8 cellular contexts compared by ENCODE assay signal in the genomic region with DNA sequence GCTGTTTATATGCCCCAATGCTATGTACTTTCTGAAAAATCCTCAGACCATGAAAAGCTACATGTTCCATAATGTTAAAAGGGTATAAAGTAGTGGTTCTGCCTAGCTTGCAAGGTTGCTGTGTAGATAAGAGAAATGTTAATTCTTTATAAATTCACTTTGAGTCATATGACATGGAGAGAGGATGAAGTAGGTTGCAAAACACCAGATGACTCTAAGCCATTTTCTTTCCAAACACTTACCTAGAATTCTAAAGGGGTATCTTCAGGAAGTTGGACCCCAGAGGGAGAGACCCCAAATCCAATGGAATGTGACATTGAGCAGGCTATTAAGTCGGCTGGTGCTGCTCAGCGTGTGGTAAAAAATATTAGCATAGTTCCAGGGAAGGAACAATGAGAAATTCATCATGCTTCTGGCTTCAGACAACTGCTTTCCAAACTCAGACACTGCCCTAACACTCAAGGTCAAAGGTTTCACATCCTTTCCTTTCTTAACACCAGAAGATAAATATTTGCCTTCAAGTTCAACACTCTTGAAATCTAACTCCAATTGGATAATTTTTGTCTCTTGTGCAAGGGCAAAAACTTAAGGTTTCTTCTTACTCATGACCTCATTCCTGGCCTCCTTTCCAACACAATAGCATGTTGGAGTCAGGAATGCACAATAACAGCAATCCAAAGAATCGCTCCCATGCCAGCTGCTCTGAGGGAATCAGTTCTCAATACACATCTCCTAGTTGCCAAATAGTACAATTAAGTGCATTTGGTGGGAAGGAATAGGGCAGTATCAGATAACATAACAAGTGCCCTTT.
DNase-seq lines count a peak whose midpoint lies in the region; ATAC-seq lines count a peak whose summit lies in the region.

No MANE protein-coding gene starts in this region.

- in situ Hi-C loops in ACHN (cut with HindIII; ENCODE audit: low pct_ligation_motif_present, low pct_unique_long_range_greater_than_20kb, low sequenced_read_pairs): no loop called here

- H3K4me3 ChIP-seq in naive thymus-derived CD4-positive, alpha-beta T cell (ENCODE audit: low read length): no peak overlapping the region

- POLR2A ChIA-PET in naive thymus-derived CD4-positive, alpha-beta T cell (lab: Charles Lee): interaction anchor here (0.6 to 14.5 kb wide), 3 partner anchors 11 to 37 kb away, joined by 3 to 189 read pairs (median 78); no protein-coding TSS in a partner anchor

- no peak overlapping the region for H3K27ac ChIP-seq in naive thymus-derived CD4-positive, alpha-beta T cell (ENCODE audit: low read depth, low read length)

- CTCF ChIA-PET in naive thymus-derived CD4-positive, alpha-beta T cell (lab: Charles Lee): interaction anchor here (1.0 to 1.9 kb wide), 3 partner anchors 18 to 34 kb away, joined by 3 to 6 read pairs (median 3); no protein-coding TSS in a partner anchor

- H3K4me3 Mint-ChIP-seq in naive thymus-derived CD4-positive, alpha-beta T cell: peak overlapping the region in 9 of 10 donors; percentile 1 to 63 (median 22)

- H3K9me3 Mint-ChIP-seq in naive thymus-derived CD4-positive, alpha-beta T cell: peaks cover 0 to 6% (median 0%) of the 10 kb centered on the region in 11 donors

- ATAC-seq in esophagus mucosa (peak; percentile 17), GM21367 (IDR thresholded peaks at IDR 0.05; ENCODE audit: unreplicated experiment) (no peak)
- ATAC-seq in naive thymus-derived CD4-positive, alpha-beta T cell: no peak

- peak overlapping the region in 8 of 9 donors; percentile 51 to 86 (median 80) for H3K27ac Mint-ChIP-seq in naive thymus-derived CD4-positive, alpha-beta T cell

- peaks cover 63 to 99% (median 93%) of the 10 kb centered on the region in 7 donors for H3K4me1 Mint-ChIP-seq in naive thymus-derived CD4-positive, alpha-beta T cell

- H3K4me1 ChIP-seq in naive thymus-derived CD4-positive, alpha-beta T cell (ENCODE audit: control insufficient read depth in 2 of 2, insufficient read depth in 2 of 2, low read length in 2 of 2): peaks cover 3 to 87% of the 10 kb centered on the region in 2 donors

- H3K27me3 ChIP-seq in naive thymus-derived CD4-positive, alpha-beta T cell (ENCODE audit: control insufficient read depth in 2 of 2, insufficient read depth in 2 of 2, low read length in 2 of 2): no peaks in the 10 kb centered on the region

- intact Hi-C loops in naive thymus-derived CD4-positive, alpha-beta T cell (cut with micrococcal nuclease): no loop called here

- peaks cover 0 to 9% (median 0%) of the 10 kb centered on the region in 3 experiments for H3K36me3 ChIP-seq in naive thymus-derived CD4-positive, alpha-beta T cell (ENCODE audit: control insufficient read depth in 2 of 3, insufficient read depth in 3 of 3, low read length in 3 of 3)

- DNase-seq in AG08395 (ENCODE audit: low spot score): peak; percentile 28
- DNase-seq in NCI-H226: peak; percentile 47
- no peak for DNase-seq in naive thymus-derived CD4-positive, alpha-beta T cell
- DNase-seq in DMS114 treated with DMSO at 0.1 percent for 48 hours (lab: John Stamatoyannopoulos, UW; ENCODE audit: unreplicated experiment): no peak
- no peak for DNase-seq in ACHN
- DNase-seq in SKM-1 (lab: John Stamatoyannopoulos, UW; ENCODE audit: unreplicated experiment): no peak

- H3K36me3 Mint-ChIP-seq in naive thymus-derived CD4-positive, alpha-beta T cell: peaks cover 0 to 44% (median 22%) of the 10 kb centered on the region in 5 donors

- H3K27me3 Mint-ChIP-seq in naive thymus-derived CD4-positive, alpha-beta T cell: no peaks in the 10 kb centered on the region

- H3K9me3 ChIP-seq in naive thymus-derived CD4-positive, alpha-beta T cell (ENCODE audit: control insufficient read depth in 2 of 3, low read length in 3 of 3): no peaks in the 10 kb centered on the region

Comparison
In these comparisons a context has a peak if more than half of its experiments do, and no peak if none do; other contexts are left out.
1. DNase-seq: peak in AG08395 (single experiment) and NCI-H226 (single experiment); none in naive thymus-derived CD4-positive, alpha-beta T cell (0 of 9), DMS114 treated with DMSO at 0.1 percent for 48 hours (single experiment), ACHN (single experiment) and SKM-1 (single experiment).